9 cellular contexts compared by ENCODE assay signal in genomic region chr9:127558581-127559246, GRCh38. TPM values are rescaled to one million over a fixed set of nuclear protein-coding genes. Genes with fewer than 3 reads are reported as not detected.
DNase-seq lines count a peak whose midpoint lies in the region; ATAC-seq and TF ChIP-seq lines count a peak whose summit lies in the region.
"Had no signal": no experiment of that assay in that cellular context is flagged by ENCODE, and none has a peak within 500 bp of the region (broad histone marks: within the 10 kb centered on the region; RNA-seq: fewer than 3 reads in every experiment).

No MANE protein-coding gene starts in this region.

- TF ChIP-seq CTCF in stomach (IDR thresholded peaks at IDR 0.05): no peak

- H3K4me3 ChIP-seq in stomach: no peak overlapping the region
- H3K4me3 ChIP-seq: HAP-1 had no signal

- peaks cover 83 to 100% (median 91%) of the 10 kb centered on the region in 4 donors for H3K4me1 ChIP-seq in stomach

- H3K36me3 ChIP-seq in stomach: peaks cover 10 to 32% (median 21%) of the 10 kb centered on the region in 4 donors

- intact Hi-C loops in stomach (cut with DNase I; ENCODE audit: low total_unique reads): no loop called here

- peaks cover 28% of the 10 kb centered on the region for H3K36me3 Mint-ChIP-seq in T-helper 2 cell treated with Interferon-gamma antibody and Interleukin-4, amounts not matched to agents 5 μg/mL and 100 μg/mL, for 36 hours (ENCODE audit: low read depth)
- H3K36me3 Mint-ChIP-seq in activated T-helper 17 cell treated with anti-CD3 and anti-CD28 coated beads, Interleukin-2, amount 50 U/mL, for 72 hours (ENCODE audit: low read depth): peaks cover 14% of the 10 kb centered on the region
- no peaks in the 10 kb centered on the region for H3K36me3 Mint-ChIP-seq in immature natural killer cell

- H3K27me3 Mint-ChIP-seq in T-helper 2 cell treated with Interferon-gamma antibody and Interleukin-4, amounts not matched to agents 5 μg/mL and 100 μg/mL, for 36 hours (ENCODE audit: low read depth): no peaks in the 10 kb centered on the region
- no peaks in the 10 kb centered on the region for H3K27me3 Mint-ChIP-seq in activated T-helper 17 cell treated with anti-CD3 and anti-CD28 coated beads, Interleukin-2, amount 50 U/mL, for 72 hours
- peaks cover 0 to 4% (median 3%) of the 10 kb centered on the region in 3 donors for H3K27me3 Mint-ChIP-seq in immature natural killer cell (ENCODE audit: low read depth in 3 of 3)

- no peaks in the 10 kb centered on the region for H3K9me3 Mint-ChIP-seq in T-helper 2 cell treated with Interferon-gamma antibody and Interleukin-4, amounts not matched to agents 5 μg/mL and 100 μg/mL, for 36 hours
- H3K9me3 Mint-ChIP-seq in activated T-helper 17 cell treated with anti-CD3 and anti-CD28 coated beads, Interleukin-2, amount 50 U/mL, for 72 hours: no peaks in the 10 kb centered on the region
- H3K9me3 Mint-ChIP-seq in immature natural killer cell: no peaks in the 10 kb centered on the region

- H3K9me3 ChIP-seq in stomach: no peaks in the 10 kb centered on the region
- H3K9me3 ChIP-seq: HAP-1 had no signal

- ATAC-seq in activated T-helper 17 cell treated with anti-CD3 and anti-CD28 coated beads, Interleukin-2, amount 50 U/mL, for 72 hours (replicated peaks): no peak

- peak overlapping the region; percentile 91 for H3K27ac Mint-ChIP-seq in T-helper 2 cell treated with Interferon-gamma antibody and Interleukin-4, amounts not matched to agents 5 μg/mL and 100 μg/mL, for 36 hours
- H3K27ac Mint-ChIP-seq in activated T-helper 17 cell treated with anti-CD3 and anti-CD28 coated beads, Interleukin-2, amount 50 U/mL, for 72 hours: peak overlapping the region; percentile 92
- H3K27ac Mint-ChIP-seq in immature natural killer cell: peak overlapping the region in 5 of 6 donors; percentile 0 to 91 (median 55)

- H3K27ac ChIP-seq in stomach: peak overlapping the region; percentile 59 to 99 (median 86)

- peak overlapping the region; percentile 33 for H3K4me3 Mint-ChIP-seq in T-helper 2 cell treated with Interferon-gamma antibody and Interleukin-4, amounts not matched to agents 5 μg/mL and 100 μg/mL, for 36 hours
- H3K4me3 Mint-ChIP-seq in activated T-helper 17 cell treated with anti-CD3 and anti-CD28 coated beads, Interleukin-2, amount 50 U/mL, for 72 hours: peak overlapping the region; percentile 37
- peak overlapping the region in 4 of 5 donors; percentile 7 to 62 (median 36) for H3K4me3 Mint-ChIP-seq in immature natural killer cell

- DNase-seq in T-helper 2 cell treated with Interferon-gamma antibody and Interleukin-4, amounts not matched to agents 5 μg/mL and 100 μg/mL, for 36 hours (ENCODE audit: low spot score): no peak
- DNase-seq in T-helper 2 cell (no peak), immature natural killer cell (no peak), stomach (no peak), NCI-H446 treated with DMSO at 0.1 percent for 48 hours (lab: John Stamatoyannopoulos, UW) (no peak), AG08396 (ENCODE audit: low spot score) (no peak), OCI-M2 (lab: John Stamatoyannopoulos, UW; ENCODE audit: unreplicated experiment) (no peak)

- WGBS in stomach, 5 donors: 44 to 56% (median 49%) methylated on average over 7 to 9 of the region's 9 CpGs

- peaks cover 70% of the 10 kb centered on the region for H3K4me1 Mint-ChIP-seq in T-helper 2 cell treated with Interferon-gamma antibody and Interleukin-4, amounts not matched to agents 5 μg/mL and 100 μg/mL, for 36 hours (ENCODE audit: low read depth)
- H3K4me1 Mint-ChIP-seq in activated T-helper 17 cell treated with anti-CD3 and anti-CD28 coated beads, Interleukin-2, amount 50 U/mL, for 72 hours: peaks cover 55% of the 10 kb centered on the region
- peaks cover 35 to 36% of the 10 kb centered on the region in 2 donors for H3K4me1 Mint-ChIP-seq in immature natural killer cell

- TF ChIP-seq EP300 in stomach (IDR thresholded peaks at IDR 0.05): no peak

- no peak for TF ChIP-seq POLR2A in stomach (IDR thresholded peaks at IDR 0.05)

- H3K27me3 ChIP-seq in stomach: no peaks in the 10 kb centered on the region

RNA-seq across cellular contexts. Expression of gene STXBP1, which starts 53.4 kb away (rescaled TPM):
- total RNA-seq in activated T-helper 17 cell treated with anti-CD3 and anti-CD28 coated beads, Interleukin-2, amount 50 U/mL, for 72 hours: 10 to 100 TPM; 14.7 to 17.1 TPM
- polyA plus RNA-seq in immature natural killer cell (under 1 TPM in 2 of 3 donors, not detected in 1; 0.59 to 0.99 TPM), stomach (1 to 10 TPM; 5.2 to 8.7 (median 7.6) TPM)
- total RNA-seq in stomach: 10 to 100 TPM; 14.9 to 77.7 (median 31.3) TPM
